Comparison of ENCODE assay signal across 11 cellular contexts in genomic region chr11:44936951-44937543, GRCh38. TPM values are rescaled to one million over a fixed set of nuclear protein-coding genes. Genes with fewer than 3 reads are reported as not detected.
DNase-seq lines count a peak whose midpoint lies in the region; ATAC-seq and TF ChIP-seq lines count a peak whose summit lies in the region.
"Had no signal": no experiment of that assay in that cellular context is flagged by ENCODE, and none has a peak within 500 bp of the region (broad histone marks: within the 10 kb centered on the region; RNA-seq: fewer than 3 reads in every experiment).

No MANE protein-coding gene starts in this region.

- no peak overlapping the region for H4K8ac ChIP-seq in IMR-90 (ENCODE audit: low read depth in 2 of 2, low read length in 2 of 2)

- H3K4me3 ChIP-seq in IMR-90 (ENCODE audit: insufficient read depth, low read depth, low read length) = no peak overlapping the region
- no peak overlapping the region for H3K4me3 ChIP-seq in OCI-LY3 (ENCODE audit: low read length)
- H3K4me3 ChIP-seq in neural cell (ENCODE audit: low read length) = no peak overlapping the region
- H3K4me3 ChIP-seq: HAP-1, SJCRH30, skin epidermis had no signal

- H3K9ac ChIP-seq in IMR-90 (ENCODE audit: low read depth, low read length) (no peak overlapping the region), OCI-LY3 (ENCODE audit: low read length) (no peak overlapping the region), neural cell (ENCODE audit: low read length) (peak overlapping the region; percentile 44)

- H3K9me3 ChIP-seq in IMR-90 (ENCODE audit: control insufficient read depth, insufficient read depth, low read length) (no peaks in the 10 kb centered on the region), OCI-LY3 (ENCODE audit: insufficient read depth, low read length) (no peaks in the 10 kb centered on the region), neural cell (ENCODE audit: low read length) (no peaks in the 10 kb centered on the region)
- H3K9me3 ChIP-seq: HAP-1, SJCRH30 had no signal

- no peak overlapping the region for H2BK120ac ChIP-seq in IMR-90 (ENCODE audit: low read depth, low read length)

- no peak overlapping the region for H4K5ac ChIP-seq in IMR-90 (ENCODE audit: low read depth, low read length)

- H3K56ac ChIP-seq in IMR-90 (ENCODE audit: extremely low read depth, insufficient read depth, low read length) = no peak overlapping the region

- CTCF ChIA-PET in IMR-90 (lab: Yijun Ruan, JAX) = interaction anchor here (0.6 to 1.8 kb wide), 14 partner anchors 9 to 370 kb away, joined by 3 to 70 read pairs (median 3); no protein-coding TSS in a partner anchor

- peaks cover 4% of the 10 kb centered on the region for H3K9me1 ChIP-seq in IMR-90 (ENCODE audit: insufficient read depth, low read length)

- H3K36me3 ChIP-seq in IMR-90 (ENCODE audit: control insufficient read depth, insufficient read depth, low read length) (peaks cover 40% of the 10 kb centered on the region; the same call in 1 of the 2 replicates), OCI-LY3 (replicated peaks; ENCODE audit: low read depth, low read length) (peaks cover 50% of the 10 kb centered on the region), neural cell (ENCODE audit: insufficient read depth, low read length) (no peaks in the 10 kb centered on the region)
- H3K36me3 ChIP-seq: HAP-1, SJCRH30 had no signal

- no peak overlapping the region for H2BK5ac ChIP-seq in IMR-90 (ENCODE audit: low read depth, low read length, poor library complexity, severe bottlenecking)

- H2BK15ac ChIP-seq in IMR-90 (ENCODE audit: low read depth, low read length) = no peak overlapping the region

- no peak overlapping the region for H3K18ac ChIP-seq in IMR-90 (ENCODE audit: low read depth, low read length)

- in situ Hi-C loops in IMR-90 (cut with MboI; ENCODE audit: low sequenced_read_pairs) = loop anchor here (10.0 kb wide), 1 partner anchor 358 kb away; no protein-coding TSS in a partner anchor

- TF ChIP-seq EP300 in neural cell (conservative IDR thresholded peaks at IDR 0.05; ENCODE audit: poor library complexity, severe bottlenecking) = no peak

- dilution Hi-C loops in IMR-90 (cut with HindIII; ENCODE audit: low sequenced_read_pairs, unreplicated experiment) = no loop called here

- H2BK20ac ChIP-seq in IMR-90 (ENCODE audit: low read depth, low read length) = no peak overlapping the region

- H3K4me2 ChIP-seq in IMR-90 (ENCODE audit: low read depth, low read length) = no peak overlapping the region
- peak overlapping the region; percentile 31; the same call in 1 of the 2 replicates for H3K4me2 ChIP-seq in OCI-LY3 (ENCODE audit: low read length)
- H3K4me2 ChIP-seq in neural cell (ENCODE audit: low read length) = no peak overlapping the region

- intact Hi-C loops in IMR-90 (cut with micrococcal nuclease) = loop anchor here (1.0 to 2.0 kb wide), 3 partner anchors 166 to 356 kb away; partner anchors contain the start of gene PRDM11

- H2AK9ac ChIP-seq in IMR-90 (replicated peaks; ENCODE audit: low read depth, low read length, poor library complexity) = no peak overlapping the region

- H3K27ac ChIP-seq in C4-2B = peak overlapping the region; percentile 6; the same call in 1 of the 2 replicates
- H3K27ac ChIP-seq in IMR-90 (ENCODE audit: insufficient read depth, low read length) = no peak overlapping the region
- H3K27ac ChIP-seq in OCI-LY3 (ENCODE audit: low read length) = no peak overlapping the region
- peak overlapping the region; percentile 9 for H3K27ac ChIP-seq in neural cell (ENCODE audit: low read length)
- H3K27ac ChIP-seq: SJCRH30, skin epidermis had no signal

- TF ChIP-seq RAD21 in IMR-90 (IDR thresholded peaks at IDR 0.05; ENCODE audit: low read length) = no peak
- TF ChIP-seq RAD21 in neural cell (conservative IDR thresholded peaks at IDR 0.05) = no peak

- peaks cover 3 to 4% of the 10 kb centered on the region in 2 experiments for H3K79me1 ChIP-seq in IMR-90 (ENCODE audit: low read depth in 1 of 2, low read length in 2 of 2)

- TF ChIP-seq POLR2A in IMR-90 (IDR thresholded peaks at IDR 0.05; ENCODE audit: low read depth, low read length) = no peak

- H2AFZ ChIP-seq in IMR-90 (replicated peaks; ENCODE audit: low read length, poor library complexity) = peak overlapping the region; percentile 71
- no peak overlapping the region for H2AFZ ChIP-seq in OCI-LY3 (ENCODE audit: low read depth, low read length)
- H2AFZ ChIP-seq in neural cell (ENCODE audit: low read depth, low read length) = no peak overlapping the region

- POLR2A ChIA-PET in IMR-90 (lab: Charles Lee; ENCODE audit: unreplicated experiment) = interaction anchor here (0.6 kb wide), 1 partner anchor 21 kb away, joined by 3 read pairs; no protein-coding TSS in a partner anchor

- H3K79me2 ChIP-seq in OCI-LY3 (ENCODE audit: low read length) = peaks cover 29% of the 10 kb centered on the region
- H3K79me2 ChIP-seq in neural cell (replicated peaks; ENCODE audit: insufficient read depth, low read length) = peaks cover 6% of the 10 kb centered on the region

- H3K14ac ChIP-seq in IMR-90 (replicated peaks; ENCODE audit: low read depth, low read length) = no peak overlapping the region

- TF ChIP-seq CTCF in C4-2B (conservative IDR thresholded peaks at IDR 0.05) (no peak), IMR-90 (conservative IDR thresholded peaks at IDR 0.05; ENCODE audit: low read depth, low read length) (no peak), OCI-LY3 (IDR thresholded peaks at IDR 0.05; ENCODE audit: low read depth, low read length) (no peak), neural cell (IDR thresholded peaks at IDR 0.05; ENCODE audit: poor library complexity, severe bottlenecking) (no peak)

- H4K20me1 ChIP-seq in IMR-90 (ENCODE audit: insufficient read depth, low read length) = peaks cover 27% of the 10 kb centered on the region
- H4K20me1 ChIP-seq in OCI-LY3 (ENCODE audit: insufficient read depth, low read length) = no peaks in the 10 kb centered on the region; the same call in 1 of the 2 replicates
- no peaks in the 10 kb centered on the region for H4K20me1 ChIP-seq in neural cell (ENCODE audit: insufficient read depth)

- H3K23ac ChIP-seq in IMR-90 (ENCODE audit: low read depth, low read length) = no peak overlapping the region

- no peak overlapping the region for H4K91ac ChIP-seq in IMR-90 (ENCODE audit: insufficient read depth, low read depth, low read length)

- H3K9me2 ChIP-seq in neural cell (ENCODE audit: insufficient read depth, low read length) = no peaks in the 10 kb centered on the region

- H3K27me3 ChIP-seq in IMR-90 (ENCODE audit: control insufficient read depth, insufficient read depth, low read length) (no peaks in the 10 kb centered on the region), OCI-LY3 (ENCODE audit: low read depth, low read length) (no peaks in the 10 kb centered on the region), neural cell (ENCODE audit: insufficient read depth, low read depth, low read length) (no peaks in the 10 kb centered on the region)
- H3K27me3 ChIP-seq: SJCRH30 had no signal

- ATAC-seq in IMR-90 (ENCODE audit: low read depth) = peak; percentile 6; the same call in 1 of the 2 replicates

- no peak overlapping the region for H2AK5ac ChIP-seq in IMR-90 (ENCODE audit: low read depth, low read length)

- WGBS in IMR-90 (ENCODE audit: extremely low coverage in 2 of 2, insufficient read length in 1 of 2), 2 experiments = 96% methylated on average over 5 of the region's 12 CpGs; no CpG with 5 or more reads in 1 of the 2 experiments

- H3K4me1 ChIP-seq in IMR-90 (ENCODE audit: control insufficient read depth, insufficient read depth, low read length) (no peaks in the 10 kb centered on the region; the same call in 1 of the 2 replicates), OCI-LY3 (ENCODE audit: low read length) (peaks cover 49% of the 10 kb centered on the region)
- H3K4me1 ChIP-seq: HAP-1 had no signal

- BruUV-seq in IMR-90 (replicated peaks; lab: Mats Ljungman, UMichigan) = no TSS peak

- H3K4ac ChIP-seq in IMR-90 (ENCODE audit: low read depth, low read length) = no peak overlapping the region

- DNase-seq in IMR-90 = no peak
- DNase-seq in cerebellum (ENCODE audit: low spot score) = no peak
- DNase-seq in MV-4-11 (lab: John Stamatoyannopoulos, UW) = no peak
- DNase-seq in stimulated activated CD4-positive, alpha-beta T cell treated with anti-CD3 and anti-CD28 coated beads, Interleukin-15, amount 100 ng/mL, for 24 hours = no peak
- DNase-seq: NCI-H510A treated with DMSO at 0.1 percent for 48 hours had no signal

- no peaks in the 10 kb centered on the region for H3F3A ChIP-seq in neural cell (ENCODE audit: insufficient read depth, low read length, poor library complexity, severe bottlenecking)

TF ChIP-seq in IMR-90, 13 proteins besides CTCF, POLR2A, EP300 and RAD21:
- TF ChIP-seq BHLHE40 (IDR thresholded peaks at IDR 0.05; ENCODE audit: low read depth, low read length) = no peak
- no peak for TF ChIP-seq MAFK (IDR thresholded peaks at IDR 0.05; ENCODE audit: low read depth, low read length)
- TF ChIP-seq RFX5 (IDR thresholded peaks at IDR 0.05; ENCODE audit: low read depth, low read length) = no peak

TF ChIP-seq in neural cell, 6 proteins besides CTCF, POLR2A, EP300 and RAD21 (continues in another document):
- no peak for TF ChIP-seq SMC3 (conservative IDR thresholded peaks at IDR 0.05; ENCODE audit: poor library complexity)
- TF ChIP-seq EZH2 (IDR thresholded peaks at IDR 0.05; ENCODE audit: borderline replicate concordance, insufficient read depth, low read length, poor library complexity, severe bottlenecking) = no peak
- TF ChIP-seq TAF1 (IDR thresholded peaks at IDR 0.05; ENCODE audit: low read depth) = no peak

RNA-seq across cellular contexts. Expression of gene TP53I11, which starts 13.6 kb away (rescaled TPM):
- 3.9 TPM in 2 replicates for total RNA-seq in IMR-90 (2012; rRNA removed)
- 18.4 and 22.0 TPM in 2 replicates for polyA plus RNA-seq in IMR-90 (2012; rRNA removed)
- polyA plus RNA-seq in IMR-90 (2012; cell fraction: cytosol; rRNA removed) = 11.2 and 20.9 TPM in 2 replicates
- polyA plus RNA-seq in IMR-90 (2012; cell fraction: nucleus; rRNA removed; ENCODE audit: low replicate concordance) = 20.9 and 25.0 TPM in 2 replicates
- 30.0 and 31.4 TPM in 2 replicates for polyA plus RNA-seq in neural cell
- polyA minus RNA-seq in neural cell = 50.4 and 59.5 TPM in 2 replicates
- 14.4 TPM for total RNA-seq in cerebellum

Comparison
In these comparisons a context has a peak if more than half of its experiments do, and no peak if none do; other contexts are left out.
1. H3K27ac ChIP-seq: peak in C4-2B (single experiment) and neural cell (single experiment); none in IMR-90 (single experiment) and OCI-LY3 (single experiment).